Comparison of ENCODE assay signal across 1 cellular context in the genomic region with DNA sequence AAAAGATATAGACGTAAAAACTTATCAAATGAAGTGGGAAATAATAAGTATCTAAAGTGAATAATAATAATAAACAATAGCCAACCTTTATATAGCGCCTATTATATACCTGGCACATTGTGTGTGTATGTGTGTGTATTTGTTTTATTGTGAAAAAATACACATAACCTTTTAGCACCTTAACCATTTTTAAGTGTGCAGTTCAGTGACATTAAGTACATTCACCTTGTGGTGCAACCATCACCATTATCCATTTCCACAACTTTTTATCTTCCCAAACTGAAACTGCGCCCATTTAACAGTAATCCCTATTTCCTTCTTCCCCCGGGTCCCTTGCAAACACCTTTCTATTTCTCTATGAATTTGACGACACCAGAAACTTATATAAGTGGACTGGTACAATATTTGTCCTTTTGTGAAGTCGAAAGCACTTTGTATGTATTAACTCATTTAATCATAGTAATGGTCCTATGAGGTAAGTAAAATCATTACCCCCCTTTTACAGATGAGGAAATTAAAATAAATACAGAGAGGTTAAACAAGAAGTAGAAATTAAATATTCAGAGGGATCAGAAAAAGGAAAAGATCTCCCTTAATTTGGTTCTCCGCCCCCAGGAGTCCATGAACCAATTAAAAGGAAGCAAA.
TF ChIP-seq lines count a peak whose summit lies in the region.

No MANE protein-coding gene starts in this region.

TF ChIP-seq in liver, 16 proteins besides CTCF, POLR2A, EP300 and RAD21 (continued from another document):
- TF ChIP-seq, protein P1, sequence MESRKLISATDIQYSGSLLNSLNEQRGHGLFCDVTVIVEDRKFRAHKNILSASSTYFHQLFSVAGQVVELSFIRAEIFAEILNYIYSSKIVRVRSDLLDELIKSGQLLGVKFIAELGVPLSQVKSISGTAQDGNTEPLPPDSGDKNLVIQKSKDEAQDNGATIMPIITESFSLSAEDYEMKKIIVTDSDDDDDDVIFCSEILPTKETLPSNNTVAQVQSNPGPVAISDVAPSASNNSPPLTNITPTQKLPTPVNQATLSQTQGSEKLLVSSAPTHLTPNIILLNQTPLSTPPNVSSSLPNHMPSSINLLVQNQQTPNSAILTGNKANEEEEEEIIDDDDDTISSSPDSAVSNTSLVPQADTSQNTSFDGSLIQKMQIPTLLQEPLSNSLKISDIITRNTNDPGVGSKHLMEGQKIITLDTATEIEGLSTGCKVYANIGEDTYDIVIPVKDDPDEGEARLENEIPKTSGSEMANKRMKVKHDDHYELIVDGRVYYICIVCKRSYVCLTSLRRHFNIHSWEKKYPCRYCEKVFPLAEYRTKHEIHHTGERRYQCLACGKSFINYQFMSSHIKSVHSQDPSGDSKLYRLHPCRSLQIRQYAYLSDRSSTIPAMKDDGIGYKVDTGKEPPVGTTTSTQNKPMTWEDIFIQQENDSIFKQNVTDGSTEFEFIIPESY (IDR thresholded peaks at IDR 0.05), result no peak
- TF ChIP-seq FOXA2 (IDR thresholded peaks at IDR 0.05) (no peak), HNF4A (conservative IDR thresholded peaks at IDR 0.05) (peak in 1 of 2 donors; percentile 46), GABPA (IDR thresholded peaks at IDR 0.05 in 1 of 2, conservative IDR thresholded peaks at IDR 0.05 in 1 of 2) (no peak), SP1 (IDR thresholded peaks at IDR 0.05) (peak; percentile 64), JUND (IDR thresholded peaks at IDR 0.05) (no peak), HNF4G (IDR thresholded peaks at IDR 0.05) (no peak), NR2F2 (IDR thresholded peaks at IDR 0.05) (no peak), EGR1 (IDR thresholded peaks at IDR 0.05; ENCODE audit: low read depth in 2 of 2) (no peak)
- TF ChIP-seq, protein P2, sequence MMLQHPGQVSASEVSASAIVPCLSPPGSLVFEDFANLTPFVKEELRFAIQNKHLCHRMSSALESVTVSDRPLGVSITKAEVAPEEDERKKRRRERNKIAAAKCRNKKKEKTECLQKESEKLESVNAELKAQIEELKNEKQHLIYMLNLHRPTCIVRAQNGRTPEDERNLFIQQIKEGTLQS (IDR thresholded peaks at IDR 0.05), result no peak
- TF ChIP-seq, protein P3, sequence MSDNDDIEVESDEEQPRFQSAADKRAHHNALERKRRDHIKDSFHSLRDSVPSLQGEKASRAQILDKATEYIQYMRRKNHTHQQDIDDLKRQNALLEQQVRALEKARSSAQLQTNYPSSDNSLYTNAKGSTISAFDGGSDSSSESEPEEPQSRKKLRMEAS (IDR thresholded peaks at IDR 0.05), result no peak
